In genomic region chr9:83186354-83186753, GRCh38 we compare ENCODE assay signal across 29 cellular contexts.
DNase-seq lines count a peak whose midpoint lies in the region; ATAC-seq and TF ChIP-seq lines count a peak whose summit lies in the region.
"Had no signal": no experiment of that assay in that cellular context is flagged by ENCODE, and none has a peak within 500 bp of the region (broad histone marks: within the 10 kb centered on the region; RNA-seq: fewer than 3 reads in every experiment).

No MANE protein-coding gene starts in this region.

- H2AFZ ChIP-seq in OCI-LY3 (ENCODE audit: low read depth, low read length) (peak overlapping the region; percentile 98), neuronal stem cell (ENCODE audit: low read length) (peak overlapping the region; percentile 58)
- H2AFZ ChIP-seq: PC-9 had no signal

- intact Hi-C loops in Right ventricle myocardium superior (cut with DNase I) (no loop called here), Right ventricle myocardium inferior (cut with DNase I) (no loop called here)

- peak overlapping the region; percentile 74 for H4K8ac ChIP-seq in neuronal stem cell (ENCODE audit: low read depth, low read length)

- no peak overlapping the region for H2BK120ac ChIP-seq in neuronal stem cell (ENCODE audit: low read depth, low read length)

- H3K4ac ChIP-seq in neuronal stem cell (ENCODE audit: low read length) = no peak overlapping the region

- H3K27ac ChIP-seq in OCI-LY3 (ENCODE audit: low read length) = 0 out of 2 replicates have a peak overlapping the region, but pooled peaks have one; percentile 36
- no peak overlapping the region for H3K27ac ChIP-seq in iPS-20b (ENCODE audit: low read length)
- no peak overlapping the region for H3K27ac ChIP-seq in neuronal stem cell (replicated peaks; ENCODE audit: low read length)
- no peak overlapping the region for H3K27ac ChIP-seq in tibial nerve
- H3K27ac ChIP-seq: 22Rv1, HL-60, PC-9 had no signal

- H3K9me3 ChIP-seq in OCI-LY3 (ENCODE audit: insufficient read depth, low read length) (peaks cover 6% of the 10 kb centered on the region; the same call in 1 of the 2 replicates), iPS-20b (ENCODE audit: insufficient read depth, low read depth, low read length) (no peaks in the 10 kb centered on the region), neuronal stem cell (replicated peaks in 1 of 2; ENCODE audit: control insufficient read depth in 2 of 2, insufficient read depth in 1 of 2, low read depth in 1 of 2, low read length in 2 of 2) (no peaks in the 10 kb centered on the region), tibial nerve (no peaks in the 10 kb centered on the region)
- H3K9me3 ChIP-seq: BE2C had no signal

- H3K9ac ChIP-seq in OCI-LY3 (ENCODE audit: low read length) = peak overlapping the region; percentile 58; the same call in 1 of the 2 replicates
- peak overlapping the region; percentile 16; the same call in 1 of the 2 replicates for H3K9ac ChIP-seq in iPS-20b (ENCODE audit: low read depth, low read length)
- H3K9ac ChIP-seq in neuronal stem cell (ENCODE audit: low read depth, low read length, poor library complexity) = peak overlapping the region; percentile 15

- H2BK5ac ChIP-seq in neuronal stem cell (ENCODE audit: low read length) = no peak overlapping the region

- H3K79me2 ChIP-seq in OCI-LY3 (ENCODE audit: low read length) = no peaks in the 10 kb centered on the region

- H4K20me1 ChIP-seq in OCI-LY3 (ENCODE audit: insufficient read depth, low read length) = no peaks in the 10 kb centered on the region

- peaks cover 65% of the 10 kb centered on the region for H3K4me1 ChIP-seq in OCI-LY3 (ENCODE audit: low read length)
- H3K4me1 ChIP-seq in iPS-20b (ENCODE audit: insufficient read depth, low read length) = peaks cover 11% of the 10 kb centered on the region; the same call in 1 of the 2 replicates
- peaks cover 0 to 2% of the 10 kb centered on the region in 2 donors for H3K4me1 ChIP-seq in neuronal stem cell (ENCODE audit: control insufficient read depth in 2 of 2, insufficient read depth in 1 of 2, low read depth in 1 of 2, low read length in 2 of 2)
- peaks cover 0 to 4% (median 0%) of the 10 kb centered on the region in 4 donors for H3K4me1 ChIP-seq in tibial nerve

- H3K36me3 ChIP-seq in OCI-LY3 (replicated peaks; ENCODE audit: low read depth, low read length) = peaks cover 21% of the 10 kb centered on the region
- no peaks in the 10 kb centered on the region for H3K36me3 ChIP-seq in iPS-20b (ENCODE audit: insufficient read depth, low read depth, low read length)
- no peaks in the 10 kb centered on the region for H3K36me3 ChIP-seq in neuronal stem cell (replicated peaks in 1 of 2; ENCODE audit: control insufficient read depth in 2 of 2, insufficient read depth in 2 of 2, low read length in 2 of 2)
- no peaks in the 10 kb centered on the region for H3K36me3 ChIP-seq in tibial nerve
- H3K36me3 ChIP-seq: BE2C had no signal

- H3K27me3 ChIP-seq in OCI-LY3 (ENCODE audit: low read depth, low read length) (no peaks in the 10 kb centered on the region), iPS-20b (ENCODE audit: insufficient read depth, low read length) (no peaks in the 10 kb centered on the region), neuronal stem cell (ENCODE audit: control insufficient read depth in 3 of 3, insufficient read depth in 3 of 3, low read depth in 1 of 3, low read length in 3 of 3) (no peaks in the 10 kb centered on the region), tibial nerve (no peaks in the 10 kb centered on the region)
- H3K27me3 ChIP-seq: BE2C had no signal

- H3K4me2 ChIP-seq in OCI-LY3 (ENCODE audit: low read length) (peak overlapping the region; percentile 74), neuronal stem cell (ENCODE audit: insufficient read depth, low read length, poor library complexity, severe bottlenecking) (no peak overlapping the region)
- H3K4me2 ChIP-seq: PC-9 had no signal

- ATAC-seq in Right ventricle myocardium superior (ENCODE audit: poor library complexity) = peak; percentile 44
- no peak for ATAC-seq in Right ventricle myocardium inferior
- ATAC-seq: HepG2 had no signal

- DNase-seq in Right ventricle myocardium superior = no peak
- DNase-seq in Right ventricle myocardium inferior (ENCODE audit: missing footprints) = no peak
- no peak for DNase-seq in neuronal stem cell (ENCODE audit: low spot score)
- no peak for DNase-seq in tibial nerve (ENCODE audit: low spot score in 2 of 2)
- no peak for DNase-seq in NCI-H1092 (lab: John Stamatoyannopoulos, UW)
- DNase-seq in activated T-cell treated with anti-CD3 and anti-CD28 coated beads, Interleukin-2, amount 50 U/mL, for 48 hours = no peak
- DNase-seq: ACHN; BE2C; CD8-positive, alpha-beta memory T cell; DMS 273 treated with DMSO at 0.1 percent for 48 hours; DMS79; EL; GF-D8; GOT3; HCEC 1CT; Karpas-422; NCI-H1092 treated with DMSO at 0.1 percent for 48 hours; NCI-H1436; NCI-H187; NCI-H2081 treated with DMSO at 0.1 percent for 48 hours; NCI-H524; NK-92 treated with Interleukin-12 subunit alpha and Interleukin-12 subunit beta, amount 100 ng/mL, for 24 hours; PC-9; SHP77 had no signal

- no peak overlapping the region for H3K14ac ChIP-seq in neuronal stem cell (ENCODE audit: low read length)

- no peak overlapping the region for H2AK5ac ChIP-seq in neuronal stem cell (ENCODE audit: low read depth, low read length)

- H3K23ac ChIP-seq in neuronal stem cell (ENCODE audit: low read depth, low read length, poor library complexity) = no peak overlapping the region

- H2BK12ac ChIP-seq in neuronal stem cell (ENCODE audit: low read length) = no peak overlapping the region

- no peak overlapping the region for H4K91ac ChIP-seq in neuronal stem cell (ENCODE audit: low read depth, low read length, poor library complexity)

- peak overlapping the region; percentile 58 for H3K4me3 ChIP-seq in OCI-LY3 (ENCODE audit: low read length)
- peak overlapping the region; percentile 49; the same call in 1 of the 2 replicates for H3K4me3 ChIP-seq in iPS-20b (ENCODE audit: low read length)
- no peak overlapping the region for H3K4me3 ChIP-seq in neuronal stem cell (ENCODE audit: low read length in 2 of 2)
- H3K4me3 ChIP-seq in tibial nerve = no peak overlapping the region
- H3K4me3 ChIP-seq: PC-9 had no signal

- TF ChIP-seq CTCF in OCI-LY3 (IDR thresholded peaks at IDR 0.05; ENCODE audit: low read depth, low read length) (no peak), tibial nerve (IDR thresholded peaks at IDR 0.05) (no peak)

- H2BK15ac ChIP-seq in neuronal stem cell (ENCODE audit: low read length) = no peak overlapping the region

- no peak overlapping the region for H3K18ac ChIP-seq in neuronal stem cell (ENCODE audit: low read length)

- TF ChIP-seq EP300 in tibial nerve (IDR thresholded peaks at IDR 0.05) = no peak

- no peaks in the 10 kb centered on the region for H3K79me1 ChIP-seq in neuronal stem cell (ENCODE audit: low read depth, low read length)

- no CpG with 5 or more reads among the region's 2 CpGs for WGBS in neuronal stem cell (ENCODE audit: extremely low coverage in 2 of 2, insufficient read length in 2 of 2, insufficient replicate concordance in 1 of 2), 2 donors
- 52 to 54% methylated on average over 2 of the region's 2 CpGs for WGBS in tibial nerve, 2 donors

- TF ChIP-seq POLR2A in tibial nerve (IDR thresholded peaks at IDR 0.05) = no peak

Comparison
In these comparisons a context has a peak if more than half of its experiments do, and no peak if none do; other contexts are left out.
1. H3K4me3 ChIP-seq: peak in OCI-LY3 (single experiment) and iPS-20b (single experiment); none in neuronal stem cell (0 of 2) and tibial nerve (0 of 4).
2. Peak in every context shown above with its lines, with median percentiles within 50 percentile points of each other: H3K9ac ChIP-seq.